ENCODE assay signal across 1 cellular context in genomic region chr1:182990413-182991144, GRCh38.
TF ChIP-seq lines count a peak whose summit lies in the region.

No MANE protein-coding gene starts in this region.

TF ChIP-seq in HepG2, 621 proteins besides CTCF, POLR2A, EP300 and RAD21 (continued from another document):
- peak; percentile 67 for TF ChIP-seq CEBPB (IDR thresholded peaks at IDR 0.05; ENCODE audit: borderline replicate concordance, low read depth, low read length)
TF ChIP-seq in HepG2: peak in this region for 1.
